36 cellular contexts compared by ENCODE assay signal in the genomic region with DNA sequence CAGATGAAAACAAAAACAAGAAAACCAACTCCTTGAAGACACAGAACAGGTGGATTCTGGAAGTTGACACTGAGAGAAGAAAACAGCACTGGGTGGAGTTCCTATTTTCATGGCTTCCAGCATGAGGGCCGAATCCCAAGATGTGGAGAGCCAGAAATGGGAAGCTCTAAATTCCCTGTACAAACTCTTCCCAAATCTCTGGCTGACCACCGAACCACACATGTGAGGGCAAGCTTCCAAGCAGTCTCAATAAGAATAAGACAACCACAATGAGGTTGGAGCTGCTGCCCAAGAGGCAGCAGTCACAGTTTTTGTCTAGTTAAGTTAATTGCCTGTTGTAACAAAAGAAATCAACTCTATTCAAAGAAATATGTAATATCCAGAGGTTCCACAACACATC.
"Had no signal": no experiment of that assay in that cellular context is flagged by ENCODE, and none has a peak within 500 bp of the region (broad histone marks: within the 10 kb centered on the region; RNA-seq: fewer than 3 reads in every experiment).

No MANE protein-coding gene starts in this region.

- H3K4me1 ChIP-seq: adrenal gland had no signal

- DNase-seq: activated B cell treated with CpG ODN at 0.5 μM for 24 hours; activated CD4-positive, alpha-beta memory T cell treated with anti-CD3 and anti-CD28 coated beads for 36 hours; activated CD4-positive, alpha-beta T cell treated with anti-CD3 and anti-CD28 coated beads for 4 hours; activated CD4-positive, alpha-beta T cell treated with anti-CD3 and anti-CD28 coated beads, Interleukin-2, amount 10 ng/mL, durations not matched to agents 24 days and 14 days; activated CD4-positive, alpha-beta T cell treated with anti-CD3 and anti-CD28 coated beads, Interleukin-2, amount 50 U/mL, for 1 hour; activated CD4-positive, alpha-beta T cell treated with anti-CD3 and anti-CD28 coated beads, Interleukin-2, amount 50 U/mL, for 4 hours; activated CD4-positive, CD25-positive, alpha-beta regulatory T cell treated with anti-CD3 and anti-CD28 coated beads, Interleukin-2, amount 50 U/mL, for 72 hours; activated CD8-positive, alpha-beta memory T cell treated with anti-CD3 and anti-CD28 coated beads, Interleukin-2, amount 50 U/mL, for 4 hours; activated CD8-positive, alpha-beta T cell treated with anti-CD3 and anti-CD28 coated beads for 36 hours; activated effector memory CD4-positive, alpha-beta T cell treated with anti-CD3 and anti-CD28 coated beads, Interleukin-2, amount 50 U/mL, for 16 hours; activated gamma-delta T cell treated with Interleukin-2 at 50 U/mL for 16 hours; activated naive CD4-positive, alpha-beta T cell; activated naive CD4-positive, alpha-beta T cell treated with anti-CD3 and anti-CD28 coated beads for 36 hours; activated naive CD4-positive, alpha-beta T cell treated with anti-CD3 and anti-CD28 coated beads, Interleukin-2, amount 50 U/mL, for 16 hours; activated naive CD8-positive, alpha-beta T cell treated with anti-CD3 and anti-CD28 coated beads for 36 hours; activated T-cell treated with anti-CD3 and anti-CD28 coated beads for 4 hours; activated T-cell treated with anti-CD3 and anti-CD28 coated beads, Interleukin-2, amount 50 U/mL, for 1 hour; activated T-cell treated with anti-CD3 and anti-CD28 coated beads, Interleukin-2, amount 50 U/mL, for 4 hours; activated T-cell treated with anti-CD3 and anti-CD28 coated beads, Interleukin-2, amount 50 U/mL, for 72 hours; adrenal gland; amniotic stem cell; aorta; caudate nucleus; cerebellar nuclear complex; T-helper 1 cell; T-helper 2 cell; T-helper 9 cell had no signal

- H3K27ac Mint-ChIP-seq: activated B cell treated with CpG ODN at 0.5 μM for 24 hours; activated CD4-positive, alpha-beta memory T cell treated with anti-CD3 and anti-CD28 coated beads for 36 hours; activated CD4-positive, alpha-beta T cell treated with anti-CD3 and anti-CD28 coated beads, Interleukin-2, amount 10 ng/mL, durations not matched to agents 24 days and 14 days; activated CD8-positive, alpha-beta T cell treated with anti-CD3 and anti-CD28 coated beads for 36 hours; activated naive CD4-positive, alpha-beta T cell treated with anti-CD3 and anti-CD28 coated beads for 36 hours; activated naive CD4-positive, alpha-beta T cell treated with anti-CD3 and anti-CD28 coated beads, Interleukin-2, amount 50 U/mL, for 72 hours; activated naive CD8-positive, alpha-beta T cell treated with anti-CD3 and anti-CD28 coated beads for 36 hours; activated T-cell treated with anti-CD3 and anti-CD28 coated beads, Interleukin-2, amount 50 U/mL, for 72 hours; activated T-helper 1 cell treated with anti-CD3 and anti-CD28 coated beads, Interleukin-12 subunit alpha, Interleukin-12 subunit beta, Interleukin-2, Interleukin-4 antibody, amounts not matched to agents 30 ng/mL and 10 ng/mL and 1 ng/mL, durations not matched to agents 14 hours and 24 hours and 36 hours; activated T-helper 17 cell treated with anti-CD3 and anti-CD28 coated beads, Interleukin-2, amount 50 U/mL, for 72 hours; brain; T-helper 1 cell treated with Interleukin-12 subunit alpha and Interleukin-12 subunit beta and Interleukin-4 antibody, amounts not matched to agents 30 μg/mL and 1 μg/mL, for 36 hours; T-helper 2 cell treated with Interferon-gamma antibody and Interleukin-4, amounts not matched to agents 5 μg/mL and 100 μg/mL, for 36 hours had no signal

- H3K4me1 Mint-ChIP-seq: activated T-helper 17 cell treated with anti-CD3 and anti-CD28 coated beads, Interleukin-2, amount 50 U/mL, for 72 hours; central memory CD8-positive, alpha-beta T cell had no signal

- H3K36me3 Mint-ChIP-seq: activated CD4-positive, alpha-beta memory T cell treated with anti-CD3 and anti-CD28 coated beads for 36 hours; activated naive CD8-positive, alpha-beta T cell treated with anti-CD3 and anti-CD28 coated beads for 36 hours; brain had no signal

- ATAC-seq: activated CD8-positive, alpha-beta T cell treated with anti-CD3 and anti-CD28 coated beads for 36 hours; activated naive CD4-positive, alpha-beta T cell treated with anti-CD3 and anti-CD28 coated beads, Interleukin-2, amount 50 U/mL, for 72 hours; activated T-cell treated with anti-CD3 and anti-CD28 coated beads, Interleukin-2, amount 50 U/mL, for 4 hours; activated T-cell treated with anti-CD3 and anti-CD28 coated beads, Interleukin-2, amount 50 U/mL, for 72 hours; activated T-helper 17 cell treated with anti-CD3 and anti-CD28 coated beads, Interleukin-2, amount 50 U/mL, for 72 hours had no signal

- H3K4me3 Mint-ChIP-seq: activated B cell treated with CpG ODN at 0.5 μM for 24 hours; activated CD4-positive, alpha-beta memory T cell treated with anti-CD3 and anti-CD28 coated beads for 36 hours; activated CD4-positive, alpha-beta T cell treated with anti-CD3 and anti-CD28 coated beads, Interleukin-2, amount 10 ng/mL, durations not matched to agents 24 days and 14 days; activated CD8-positive, alpha-beta T cell treated with anti-CD3 and anti-CD28 coated beads for 36 hours; activated naive CD4-positive, alpha-beta T cell treated with anti-CD3 and anti-CD28 coated beads for 36 hours; activated naive CD8-positive, alpha-beta T cell treated with anti-CD3 and anti-CD28 coated beads for 36 hours; activated T-cell treated with anti-CD3 and anti-CD28 coated beads, Interleukin-2, amount 50 U/mL, for 4 hours; activated T-cell treated with anti-CD3 and anti-CD28 coated beads, Interleukin-2, amount 50 U/mL, for 72 hours; activated T-helper 1 cell treated with anti-CD3 and anti-CD28 coated beads, Interleukin-12 subunit alpha, Interleukin-12 subunit beta, Interleukin-2, Interleukin-4 antibody, amounts not matched to agents 30 ng/mL and 10 ng/mL and 1 ng/mL, durations not matched to agents 14 hours and 24 hours and 36 hours; activated T-helper 17 cell treated with anti-CD3 and anti-CD28 coated beads, Interleukin-2, amount 50 U/mL, for 72 hours; brain; central memory CD8-positive, alpha-beta T cell; T-helper 1 cell treated with Interleukin-12 subunit alpha and Interleukin-12 subunit beta and Interleukin-4 antibody, amounts not matched to agents 30 μg/mL and 1 μg/mL, for 36 hours; T-helper 2 cell treated with Interferon-gamma antibody and Interleukin-4, amounts not matched to agents 5 μg/mL and 100 μg/mL, for 36 hours had no signal

- H3K27me3 ChIP-seq: adrenal gland had no signal

- H3K27me3 Mint-ChIP-seq: activated CD8-positive, alpha-beta T cell treated with anti-CD3 and anti-CD28 coated beads for 36 hours; activated naive CD8-positive, alpha-beta T cell treated with anti-CD3 and anti-CD28 coated beads for 36 hours had no signal

- H3K36me3 ChIP-seq: adrenal gland, cardiac muscle cell had no signal

- H3K9me3 Mint-ChIP-seq: activated B cell treated with CpG ODN at 0.5 μM for 24 hours; activated CD4-positive, alpha-beta memory T cell treated with anti-CD3 and anti-CD28 coated beads for 36 hours; activated CD8-positive, alpha-beta T cell treated with anti-CD3 and anti-CD28 coated beads for 36 hours; activated naive CD4-positive, alpha-beta T cell treated with anti-CD3 and anti-CD28 coated beads for 36 hours; activated T-cell treated with anti-CD3 and anti-CD28 coated beads, Interleukin-2, amount 50 U/mL, for 4 hours; activated T-cell treated with anti-CD3 and anti-CD28 coated beads, Interleukin-2, amount 50 U/mL, for 72 hours; activated T-helper 1 cell treated with anti-CD3 and anti-CD28 coated beads, Interleukin-12 subunit alpha, Interleukin-12 subunit beta, Interleukin-2, Interleukin-4 antibody, amounts not matched to agents 30 ng/mL and 10 ng/mL and 1 ng/mL, durations not matched to agents 14 hours and 24 hours and 36 hours; activated T-helper 17 cell treated with anti-CD3 and anti-CD28 coated beads, Interleukin-2, amount 50 U/mL, for 72 hours; central memory CD8-positive, alpha-beta T cell; T-helper 1 cell treated with Interleukin-12 subunit alpha and Interleukin-12 subunit beta and Interleukin-4 antibody, amounts not matched to agents 30 μg/mL and 1 μg/mL, for 36 hours had no signal

- H3K4me3 ChIP-seq: adrenal gland, cardiac muscle cell had no signal

- H3K27ac ChIP-seq: adrenal gland, cardiac muscle cell, VCaP had no signal
